Comparison of ENCODE assay signal across 1 cellular context in genomic region chr14:37594238-37594915, GRCh38.
TF ChIP-seq lines count a peak whose summit lies in the region.

No MANE protein-coding gene starts in this region.

TF ChIP-seq in HepG2, 621 proteins besides CTCF, POLR2A, EP300 and RAD21 (continued from another document and continues in another):
- TF ChIP-seq BCLAF1 (IDR thresholded peaks at IDR 0.05): no peak
- TF ChIP-seq MYC (CRISPR knock-in tag; IDR thresholded peaks at IDR 0.05; ENCODE audit: borderline replicate concordance): no peak; the same call in 1 of the 2 replicates
- TF ChIP-seq ADNP (CRISPR knock-in tag; IDR thresholded peaks at IDR 0.05): no peak
- TF ChIP-seq ZNF263 (CRISPR knock-in tag; IDR thresholded peaks at IDR 0.05): 0 out of 2 replicates have a peak, but pooled peaks have one; percentile 36
- TF ChIP-seq ARNTL (CRISPR knock-in tag; IDR thresholded peaks at IDR 0.05): no peak
- no peak for TF ChIP-seq MAFG (CRISPR knock-in tag; IDR thresholded peaks at IDR 0.05)
- peak; percentile 73 for TF ChIP-seq ZFX (CRISPR knock-in tag; IDR thresholded peaks at IDR 0.05; ENCODE audit: low read depth)
- no peak; the same call in none of the 2 replicates for TF ChIP-seq NFKBIZ (CRISPR knock-in tag; IDR thresholded peaks at IDR 0.05)
- no peak; the same call in none of the 2 replicates for TF ChIP-seq ZNF235 (CRISPR knock-in tag; IDR thresholded peaks at IDR 0.05; ENCODE audit: borderline replicate concordance)
- TF ChIP-seq ARID2 (CRISPR knock-in tag; IDR thresholded peaks at IDR 0.05; ENCODE audit: borderline replicate concordance): peak; percentile 88; the same call in 1 of the 2 replicates
- TF ChIP-seq ZKSCAN1 (IDR thresholded peaks at IDR 0.05; ENCODE audit: low read length): no peak
- no peak for TF ChIP-seq RERE (CRISPR knock-in tag; IDR thresholded peaks at IDR 0.05; ENCODE audit: low read depth)
- no peak; the same call in 1 of the 2 replicates for TF ChIP-seq FOXC1 (CRISPR knock-in tag; IDR thresholded peaks at IDR 0.05; ENCODE audit: borderline replicate concordance)
- peak; percentile 64 for TF ChIP-seq HDAC2 (CRISPR knock-in tag; IDR thresholded peaks at IDR 0.05)
- TF ChIP-seq ZNF296 (CRISPR knock-in tag; conservative IDR thresholded peaks at IDR 0.05): 0 out of 2 replicates have a peak, but pooled peaks have one; percentile 33
- no peak for TF ChIP-seq PBX2 (CRISPR knock-in tag; IDR thresholded peaks at IDR 0.05)
- no peak for TF ChIP-seq ZFP36 (IDR thresholded peaks at IDR 0.05; ENCODE audit: borderline replicate concordance, low read depth, low read length, partially characterized antibody)
- no peak for TF ChIP-seq SYNCRIP (IDR thresholded peaks at IDR 0.05; ENCODE audit: insufficient read depth, low read depth, low read length)
- peak; percentile 81 for TF ChIP-seq ZNF407 (CRISPR knock-in tag; IDR thresholded peaks at IDR 0.05; ENCODE audit: not compliant biosample characterization)
- no peak for TF ChIP-seq HOXA9 (CRISPR knock-in tag; IDR thresholded peaks at IDR 0.05; ENCODE audit: borderline replicate concordance)
- TF ChIP-seq IRF9 (CRISPR knock-in tag; IDR thresholded peaks at IDR 0.05; ENCODE audit: borderline replicate concordance): peak; percentile 39; the same call in 1 of the 2 replicates
- no peak for TF ChIP-seq ZBTB46 (CRISPR knock-in tag; IDR thresholded peaks at IDR 0.05; ENCODE audit: borderline replicate concordance)
- no peak; the same call in 1 of the 2 replicates for TF ChIP-seq MEF2D (CRISPR knock-in tag; IDR thresholded peaks at IDR 0.05)
- TF ChIP-seq PATZ1 (CRISPR knock-in tag; IDR thresholded peaks at IDR 0.05): peak; percentile 84
- TF ChIP-seq ZNF792 (CRISPR knock-in tag; IDR thresholded peaks at IDR 0.05): peak; percentile 89
- no peak for TF ChIP-seq SALL2 (CRISPR knock-in tag; IDR thresholded peaks at IDR 0.05)
- TF ChIP-seq ZNF510 (CRISPR knock-in tag; IDR thresholded peaks at IDR 0.05; ENCODE audit: low read depth): no peak
- no peak for TF ChIP-seq ELK4 (CRISPR knock-in tag; IDR thresholded peaks at IDR 0.05; ENCODE audit: borderline replicate concordance)
- no peak for TF ChIP-seq NR2F6 (IDR thresholded peaks at IDR 0.05)
- TF ChIP-seq NR2F6 (CRISPR knock-in tag; IDR thresholded peaks at IDR 0.05): peak; percentile 7; the same call in 1 of the 2 replicates
- no peak for TF ChIP-seq ZNF30 (CRISPR knock-in tag; IDR thresholded peaks at IDR 0.05)
- TF ChIP-seq FIP1L1 (IDR thresholded peaks at IDR 0.05; ENCODE audit: borderline replicate concordance, insufficient read depth, low read depth, low read length): no peak
- TF ChIP-seq FOXO1 (CRISPR knock-in tag; IDR thresholded peaks at IDR 0.05): no peak
